15 cellular contexts compared by ENCODE assay signal in genomic region chr10:47914052-47914451, GRCh38. TPM values are rescaled to one million over a fixed set of nuclear protein-coding genes. Genes with fewer than 3 reads are reported as not detected.
"Had no signal": no experiment of that assay in that cellular context is flagged by ENCODE, and none has a peak within 500 bp of the region (broad histone marks: within the 10 kb centered on the region; RNA-seq: fewer than 3 reads in every experiment).

No MANE protein-coding gene starts in this region.

RNA-seq across cellular contexts. Expression of gene NPY4R2, which starts 4.4 kb away (rescaled TPM):
- total RNA-seq: activated B cell treated with CpG ODN at 0.5 μM for 24 hours; activated CD4-positive, alpha-beta memory T cell treated with anti-CD3 and anti-CD28 coated beads for 36 hours; activated CD4-positive, alpha-beta memory T cell treated with anti-CD3 and anti-CD28 coated beads, Interleukin-2, amount 10 ng/mL, durations not matched to agents 7 days and 5 days; activated CD4-positive, alpha-beta T cell treated with anti-CD3 and anti-CD28 coated beads for 36 hours; activated CD4-positive, alpha-beta T cell treated with anti-CD3 and anti-CD28 coated beads, Interleukin-2, amount 10 ng/mL, durations not matched to agents 24 days and 14 days; activated CD4-positive, alpha-beta T cell treated with anti-CD3 and anti-CD28 coated beads, Interleukin-2, amount 10 ng/mL, durations not matched to agents 7 days and 5 days; activated CD8-positive, alpha-beta memory T cell treated with anti-CD3 and anti-CD28 coated beads for 36 hours; activated CD8-positive, alpha-beta memory T cell treated with anti-CD3 and anti-CD28 coated beads, Interleukin-2, amount 10 ng/mL, durations not matched to agents 7 days and 5 days; activated CD8-positive, alpha-beta T cell treated with anti-CD3 and anti-CD28 coated beads for 36 hours; activated CD8-positive, alpha-beta T cell treated with anti-CD3 and anti-CD28 coated beads, Interleukin-2, amount 10 ng/mL, durations not matched to agents 7 days and 5 days; T-cell; T-helper 1 cell treated with Interleukin-12 subunit alpha and Interleukin-12 subunit beta and Interleukin-4 antibody, amounts not matched to agents 30 ng/mL and 1 ng/mL, for 36 hours; T-helper 17 cell; T-helper 2 cell treated with Interferon-gamma antibody and Interleukin-4, amounts not matched to agents 100 ng/mL and 5 ng/mL, for 36 hours; WTC11 had no signal
